In genomic region chr14:64387738-64388532, GRCh38 we compare ENCODE assay signal across 8 cellular contexts. TPM values are rescaled to one million over a fixed set of nuclear protein-coding genes. Genes with fewer than 3 reads are reported as not detected.
DNase-seq lines count a peak whose midpoint lies in the region; ATAC-seq lines count a peak whose summit lies in the region.

MTHFD1 (plus strand) TSS chr14:64388353; CDS start chr14:64388428, 75 bp downstream.

- peaks cover 32% of the 10 kb centered on the region for H3K36me3 Mint-ChIP-seq in activated CD4-positive, alpha-beta T cell treated with anti-CD3 and anti-CD28 coated beads, Interleukin-2, amount 10 ng/mL, durations not matched to agents 7 days and 5 days (ENCODE audit: low read depth)

- H3K27ac ChIP-seq in BLaER1, result peak within 1 kb of the TSS; percentile 91

- peak within 1 kb of the TSS; percentile 98 for H3K4me3 Mint-ChIP-seq in activated CD4-positive, alpha-beta T cell treated with anti-CD3 and anti-CD28 coated beads, Interleukin-2, amount 10 ng/mL, durations not matched to agents 7 days and 5 days

- POLR2A ChIA-PET in activated CD4-positive, alpha-beta T cell treated with anti-CD3 and anti-CD28 coated beads, Interleukin-2, amount 10 ng/mL, durations not matched to agents 7 days and 5 days (lab: Charles Lee), result interaction anchor here (0.5 to 1.5 kb wide), 3 partner anchors 33 to 518 kb away, joined by 3 to 4 read pairs (median 4); no protein-coding TSS in a partner anchor

- H3K9me3 ChIP-seq in BLaER1, result no peaks in the 10 kb centered on the region

- H3K27me3 ChIP-seq in BLaER1, result no peaks in the 10 kb centered on the region

- no peaks in the 10 kb centered on the region for H4K20me1 ChIP-seq in BLaER1

- ATAC-seq in GM19328 (IDR thresholded peaks at IDR 0.05; ENCODE audit: unreplicated experiment) (peak; percentile 84), HG03520 (IDR thresholded peaks at IDR 0.05; ENCODE audit: unreplicated experiment) (peak; percentile 72), left colon (peak; percentile 92)

- H3K36me3 ChIP-seq in BLaER1, result peaks cover 27% of the 10 kb centered on the region

- H3K4me2 ChIP-seq in BLaER1, result peak within 1 kb of the TSS; percentile 82

- H3K9me3 Mint-ChIP-seq in activated CD4-positive, alpha-beta T cell treated with anti-CD3 and anti-CD28 coated beads, Interleukin-2, amount 10 ng/mL, durations not matched to agents 7 days and 5 days, result no peaks in the 10 kb centered on the region

- H3K4me1 ChIP-seq in BLaER1, result peaks cover 34% of the 10 kb centered on the region

- peak within 1 kb of the TSS; percentile 96 for H3K27ac Mint-ChIP-seq in activated CD4-positive, alpha-beta T cell treated with anti-CD3 and anti-CD28 coated beads, Interleukin-2, amount 10 ng/mL, durations not matched to agents 7 days and 5 days

- intact Hi-C loops in left colon (cut with DNase I, micrococcal nuclease), result no loop called here

- peak within 1 kb of the TSS; percentile 76 for H3K4me3 ChIP-seq in BLaER1

- CTCF ChIA-PET in activated CD4-positive, alpha-beta T cell treated with anti-CD3 and anti-CD28 coated beads, Interleukin-2, amount 10 ng/mL, durations not matched to agents 7 days and 5 days (lab: Charles Lee), result interaction anchor here (0.7 to 2.2 kb wide), 7 partner anchors 9 to 71 kb away, joined by 3 to 6 read pairs (median 3); no protein-coding TSS in a partner anchor

- H3K4me1 Mint-ChIP-seq in activated CD4-positive, alpha-beta T cell treated with anti-CD3 and anti-CD28 coated beads, Interleukin-2, amount 10 ng/mL, durations not matched to agents 7 days and 5 days, result peaks cover 53% of the 10 kb centered on the region

- H3K9ac ChIP-seq in BLaER1, result peak within 1 kb of the TSS; percentile 89

- peak; percentile 100 for DNase-seq in NCI-H69 (lab: John Stamatoyannopoulos, UW)
- DNase-seq in activated CD4-positive, alpha-beta T cell treated with anti-CD3 and anti-CD28 coated beads, Interleukin-2, amount 10 ng/mL, durations not matched to agents 7 days and 5 days, result peak; percentile 98
- peak; percentile 93 for DNase-seq in cortex of kidney (lab: John Stamatoyannopoulos, UW)
- DNase-seq in left colon, result peak; percentile 99 to 100
- DNase-seq in stimulated activated CD4-positive, alpha-beta T cell treated with anti-CD3 and anti-CD28 coated beads, Interleukin-1b, Interleukin-23, amount 100 ng/mL, for 48 hours, result peak; percentile 99

- no peaks in the 10 kb centered on the region for H3K27me3 Mint-ChIP-seq in activated CD4-positive, alpha-beta T cell treated with anti-CD3 and anti-CD28 coated beads, Interleukin-2, amount 10 ng/mL, durations not matched to agents 7 days and 5 days

RNA-seq across cellular contexts. Expression of gene MTHFD1, which starts in this region (rescaled TPM):
- 100 to 1,000 TPM; 165 to 166 TPM for total RNA-seq in activated CD4-positive, alpha-beta T cell treated with anti-CD3 and anti-CD28 coated beads, Interleukin-2, amount 10 ng/mL, durations not matched to agents 7 days and 5 days
- total RNA-seq in left colon, result 10 to 100 TPM; 31.2 to 53.3 TPM

Comparison
In these comparisons a context has a peak if more than half of its experiments do, and no peak if none do; other contexts are left out.
1. Peak in every context shown above with its lines: DNase-seq, ATAC-seq, H3K4me3 ChIP-seq and H3K27ac ChIP-seq.